16 cellular contexts compared by ENCODE assay signal in the genomic region with DNA sequence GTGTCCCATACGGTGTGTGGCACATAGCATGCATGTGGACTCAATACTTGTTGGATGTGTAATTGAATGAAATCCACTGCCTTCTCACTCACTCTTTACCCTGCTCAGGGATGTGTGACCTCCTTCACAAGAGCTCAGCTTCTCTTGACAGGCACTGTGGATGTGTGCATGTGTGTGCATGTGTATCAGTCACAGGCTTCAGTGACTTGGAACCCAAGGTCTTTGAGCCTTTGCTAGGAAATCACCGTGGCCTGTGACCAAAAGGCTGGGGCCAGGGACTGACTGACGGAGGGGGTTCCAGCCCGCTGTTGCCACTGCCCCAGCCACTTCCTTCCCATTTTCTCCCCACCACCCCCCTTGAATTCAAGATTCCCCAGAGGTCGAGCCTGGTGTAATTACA.
DNase-seq lines count a peak whose midpoint lies in the region; ATAC-seq and TF ChIP-seq lines count a peak whose summit lies in the region.
"Had no signal": no experiment of that assay in that cellular context is flagged by ENCODE, and none has a peak within 500 bp of the region (broad histone marks: within the 10 kb centered on the region; RNA-seq: fewer than 3 reads in every experiment).

No MANE protein-coding gene starts in this region.

- ATAC-seq in GM18517 (IDR thresholded peaks at IDR 0.05; ENCODE audit: unreplicated experiment) = no peak
- ATAC-seq: Right ventricle myocardium inferior had no signal

- TF ChIP-seq CTCF in NB4 (IDR thresholded peaks at IDR 0.05; ENCODE audit: low read depth, low read length) = no peak

- peak; percentile 30 for DNase-seq in NCI-H82 (lab: John Stamatoyannopoulos, UW)
- DNase-seq in NCI-H82 treated with DMSO at 0.1 percent for 48 hours (lab: John Stamatoyannopoulos, UW; ENCODE audit: unreplicated experiment) = no peak
- peak; percentile 9 for DNase-seq in NB4 (ENCODE audit: low read depth)
- DNase-seq in left kidney (ENCODE audit: low read depth, low spot score) = peak; percentile 80
- no peak for DNase-seq in GM03348 (ENCODE audit: low spot score)
- DNase-seq in NCI-H2196 (lab: John Stamatoyannopoulos, UW; ENCODE audit: unreplicated experiment) = no peak
- DNase-seq in COLO668 (lab: John Stamatoyannopoulos, UW; ENCODE audit: unreplicated experiment) = no peak
- DNase-seq: 8988T; CD4-positive, alpha-beta T cell; DMS153; GDM1; NCI-H187 treated with DMSO at 0.1 percent for 48 hours; NCI-H510A; Peyer's patch had no signal

- no peak for TF ChIP-seq POLR2A in NB4 (IDR thresholded peaks at IDR 0.05; ENCODE audit: extremely low read depth, insufficient read length)

- no peak overlapping the region for H3K4me3 ChIP-seq in NB4 (ENCODE audit: low read depth, low read length)
- H3K4me3 ChIP-seq: Peyer's patch had no signal

Comparison
In these comparisons a context has a peak if more than half of its experiments do, and no peak if none do; other contexts are left out.
1. DNase-seq: peak in NCI-H82 (single experiment), NB4 (single experiment) and left kidney (single experiment); none in NCI-H82 treated with DMSO at 0.1 percent for 48 hours (single experiment), GM03348 (single experiment), NCI-H2196 (single experiment) and COLO668 (single experiment).